Comparison of ENCODE assay signal across 8 cellular contexts in the genomic region with DNA sequence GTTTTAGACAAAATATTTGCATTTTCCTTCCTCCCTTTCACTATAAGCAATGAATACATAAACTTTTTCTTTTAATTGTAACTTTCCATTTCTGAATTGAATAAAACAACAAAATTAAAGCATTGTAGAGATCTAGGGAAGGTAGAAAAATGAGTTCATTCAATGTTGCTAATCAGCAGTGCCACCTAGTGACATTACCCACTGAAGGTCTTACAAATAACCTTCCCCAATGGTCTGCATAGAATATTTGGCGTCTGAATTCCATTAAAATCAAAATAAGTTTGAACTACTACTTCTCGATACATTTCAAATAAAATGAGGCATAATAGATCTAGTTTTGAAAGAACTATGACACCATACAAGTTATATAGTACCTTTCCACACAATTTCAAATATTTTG. TPM values are rescaled to one million over a fixed set of nuclear protein-coding genes. Genes with fewer than 3 reads are reported as not detected.
DNase-seq lines count a peak whose midpoint lies in the region; ATAC-seq, FAIRE-seq and TF ChIP-seq lines count a peak whose summit lies in the region.

No MANE protein-coding gene starts in this region.

- peaks cover 4% of the 10 kb centered on the region for H3K4me1 Mint-ChIP-seq in activated T-helper 17 cell treated with anti-CD3 and anti-CD28 coated beads, Interleukin-2, amount 50 U/mL, for 72 hours
- H3K4me1 Mint-ChIP-seq in stimulated activated naive B cell treated with anti-CD40 and anti-IgM and Interleukin-4, amounts not matched to agents 10 μg/mL and 1 μg/mL and 100 μg/mL, for 72 hours, result peaks cover 0 to 2% of the 10 kb centered on the region in 2 donors

- no peak overlapping the region for H3K4me3 ChIP-seq in WERI-Rb-1 (ENCODE audit: low read depth, low read length)

- H3K27ac ChIP-seq in WERI-Rb-1, result no peak overlapping the region

- TF ChIP-seq CTCF in D721Med (IDR thresholded peaks at IDR 0.05; ENCODE audit: insufficient read depth, missing control alignments) (peak; percentile 68), WERI-Rb-1 (IDR thresholded peaks at IDR 0.05; ENCODE audit: low read depth, low read length) (peak; percentile 50)

- H3K4me3 Mint-ChIP-seq in activated T-helper 17 cell treated with anti-CD3 and anti-CD28 coated beads, Interleukin-2, amount 50 U/mL, for 72 hours, result no peak overlapping the region
- H3K4me3 Mint-ChIP-seq in stimulated activated naive B cell treated with anti-CD40 and anti-IgM and Interleukin-4, amounts not matched to agents 10 μg/mL and 1 μg/mL and 100 μg/mL, for 72 hours, result no peak overlapping the region

- no peaks in the 10 kb centered on the region for H3K27me3 Mint-ChIP-seq in activated T-helper 17 cell treated with anti-CD3 and anti-CD28 coated beads, Interleukin-2, amount 50 U/mL, for 72 hours
- H3K27me3 Mint-ChIP-seq in stimulated activated naive B cell treated with anti-CD40 and anti-IgM and Interleukin-4, amounts not matched to agents 10 μg/mL and 1 μg/mL and 100 μg/mL, for 72 hours, result no peaks in the 10 kb centered on the region

- H3K9me3 Mint-ChIP-seq in activated T-helper 17 cell treated with anti-CD3 and anti-CD28 coated beads, Interleukin-2, amount 50 U/mL, for 72 hours, result no peaks in the 10 kb centered on the region
- no peaks in the 10 kb centered on the region for H3K9me3 Mint-ChIP-seq in stimulated activated naive B cell treated with anti-CD40 and anti-IgM and Interleukin-4, amounts not matched to agents 10 μg/mL and 1 μg/mL and 100 μg/mL, for 72 hours

- FAIRE-seq in D721Med (lab: Jason Lieb, UNC), result peak; percentile 83

- no peaks in the 10 kb centered on the region for H3K9me3 ChIP-seq in WERI-Rb-1 (ENCODE audit: severe bottlenecking)

- no peaks in the 10 kb centered on the region for H3K27me3 ChIP-seq in WERI-Rb-1 (ENCODE audit: insufficient read depth, low read depth, severe bottlenecking)

- peak; percentile 60 for ATAC-seq in left lobe of liver
- ATAC-seq in activated T-helper 17 cell treated with anti-CD3 and anti-CD28 coated beads, Interleukin-2, amount 50 U/mL, for 72 hours (replicated peaks), result no peak
- ATAC-seq in stimulated activated naive B cell treated with anti-CD40 and anti-IgM and Interleukin-4, amounts not matched to agents 10 μg/mL and 1 μg/mL and 100 μg/mL, for 72 hours (replicated peaks), result no peak

- H3K36me3 Mint-ChIP-seq in activated T-helper 17 cell treated with anti-CD3 and anti-CD28 coated beads, Interleukin-2, amount 50 U/mL, for 72 hours (ENCODE audit: low read depth), result peaks cover 97% of the 10 kb centered on the region
- peaks cover 36 to 57% of the 10 kb centered on the region in 2 donors for H3K36me3 Mint-ChIP-seq in stimulated activated naive B cell treated with anti-CD40 and anti-IgM and Interleukin-4, amounts not matched to agents 10 μg/mL and 1 μg/mL and 100 μg/mL, for 72 hours

- peaks cover 94% of the 10 kb centered on the region for H3K36me3 ChIP-seq in WERI-Rb-1

- DNase-seq in D721Med (ENCODE audit: insufficient read length, low spot score) (no peak), HuH-7 (ENCODE audit: low spot score) (peak; percentile 11), WERI-Rb-1 (peak; percentile 26), left lobe of liver (ENCODE audit: low spot score) (no peak), cortex of kidney (lab: John Stamatoyannopoulos, UW) (no peak)
- DNase-seq in activated CD4-positive, alpha-beta T cell treated with anti-CD3 and anti-CD28 coated beads, Interleukin-2, amount 50 U/mL, for 48 hours, result no peak
- no peak for DNase-seq in stimulated activated naive B cell treated with anti-CD40 and anti-IgM and Interleukin-4, amounts not matched to agents 10 μg/mL and 1 μg/mL and 100 μg/mL, for 72 hours

- no peak overlapping the region for H3K27ac Mint-ChIP-seq in activated T-helper 17 cell treated with anti-CD3 and anti-CD28 coated beads, Interleukin-2, amount 50 U/mL, for 72 hours
- no peak overlapping the region for H3K27ac Mint-ChIP-seq in stimulated activated naive B cell treated with anti-CD40 and anti-IgM and Interleukin-4, amounts not matched to agents 10 μg/mL and 1 μg/mL and 100 μg/mL, for 72 hours

RNA-seq across cellular contexts. Expression of gene FH, which starts 19.6 kb away (rescaled TPM):
- total RNA-seq in left lobe of liver, result 120 TPM
- 10 to 100 TPM; 29.2 to 62.5 TPM for total RNA-seq in activated T-helper 17 cell treated with anti-CD3 and anti-CD28 coated beads, Interleukin-2, amount 50 U/mL, for 72 hours

RNA-seq across cellular contexts. Expression of gene KMO, which starts 32.3 kb away (rescaled TPM):
- total RNA-seq in left lobe of liver, result 37.5 TPM
- under 1 TPM in 1 of 2 donors, not detected in 1; 0.40 TPM for total RNA-seq in activated T-helper 17 cell treated with anti-CD3 and anti-CD28 coated beads, Interleukin-2, amount 50 U/mL, for 72 hours

Comparison
In these comparisons a context has a peak if more than half of its experiments do, and no peak if none do; other contexts are left out.
1. DNase-seq: peak in HuH-7 (single experiment) and WERI-Rb-1 (single experiment); none in D721Med (single experiment), left lobe of liver (single experiment), activated CD4-positive, alpha-beta T cell treated with anti-CD3 and anti-CD28 coated beads, Interleukin-2, amount 50 U/mL, for 48 hours (0 of 2), stimulated activated naive B cell treated with anti-CD40 and anti-IgM and Interleukin-4, amounts not matched to agents 10 μg/mL and 1 μg/mL and 100 μg/mL, for 72 hours (single experiment) and cortex of kidney (single experiment).
2. RNA of gene KMO, which starts 32.3 kb away (total RNA-seq): 37.5 TPM in left lobe of liver (single experiment); 0.40 TPM in activated T-helper 17 cell treated with anti-CD3 and anti-CD28 coated beads, Interleukin-2, amount 50 U/mL, for 72 hours; every median in the first group is over 10 times any median in the second.